In genomic region chr10:110357252-110357780, GRCh38 we compare ENCODE assay signal across 8 cellular contexts. TPM values are rescaled to one million over a fixed set of nuclear protein-coding genes. Genes with fewer than 3 reads are reported as not detected.
DNase-seq lines count a peak whose midpoint lies in the region; ATAC-seq lines count a peak whose summit lies in the region.

No MANE protein-coding gene starts in this region.

- no peaks in the 10 kb centered on the region for H3K9me3 ChIP-seq in CD4-positive, alpha-beta memory T cell (ENCODE audit: control insufficient read depth in 1 of 2, low read length in 2 of 2)

- H3K27ac Mint-ChIP-seq in CD4-positive, alpha-beta memory T cell: peak overlapping the region; percentile 93 to 100 (median 100)

- CTCF ChIA-PET in CD4-positive, alpha-beta memory T cell (lab: Charles Lee; ENCODE audit: partially characterized antibody): interaction anchor here (0.7 to 6.9 kb wide), 4 partner anchors 10 to 190 kb away, joined by 3 to 142 read pairs (median 60); partner anchors contain the start of gene DUSP5

- H3K27me3 ChIP-seq in CD4-positive, alpha-beta memory T cell (ENCODE audit: insufficient read depth, low read length): no peaks in the 10 kb centered on the region

- POLR2A ChIA-PET in CD4-positive, alpha-beta memory T cell (lab: Charles Lee; ENCODE audit: partially characterized antibody): interaction anchor here (0.7 to 5.7 kb wide), 11 partner anchors 9 to 210 kb away, joined by 3 to 113 read pairs (median 5); partner anchors contain the start of genes DUSP5, SMC3 and SMNDC1

- no peaks in the 10 kb centered on the region for H3K27me3 Mint-ChIP-seq in CD4-positive, alpha-beta memory T cell

- peak overlapping the region; percentile 64 to 74 for H3K4me3 ChIP-seq in CD4-positive, alpha-beta memory T cell (ENCODE audit: low read length in 2 of 2)

- ATAC-seq in HG02759 (IDR thresholded peaks at IDR 0.05; ENCODE audit: unreplicated experiment): peak; percentile 17
- ATAC-seq in GM18870 (IDR thresholded peaks at IDR 0.05; ENCODE audit: unreplicated experiment): no peak

- peaks cover 0 to 3% (median 0%) of the 10 kb centered on the region in 8 donors for H3K9me3 Mint-ChIP-seq in CD4-positive, alpha-beta memory T cell

- H3K4me1 ChIP-seq in CD4-positive, alpha-beta memory T cell (ENCODE audit: insufficient read depth, low read length): peaks cover 53% of the 10 kb centered on the region

- DNase-seq in CD4-positive, alpha-beta memory T cell: peak; percentile 32 to 82 (median 37)
- DNase-seq in activated CD4-positive, alpha-beta T cell treated with anti-CD3 and anti-CD28 coated beads for 1 hour: peak; percentile 41
- peak; percentile 35 for DNase-seq in effector CD4-positive, alpha-beta T cell
- DNase-seq in stimulated activated CD4-positive, alpha-beta T cell treated with anti-CD3 and anti-CD28 coated beads, Interleukin-12 subunit alpha, Interleukin-12 subunit beta, amount 100 ng/mL, for 4 hours: peak; percentile 60
- DNase-seq in C1 segment of cervical spinal cord (lab: John Stamatoyannopoulos, UW) (no peak), OCI-M1 (lab: John Stamatoyannopoulos, UW) (no peak)

- no peaks in the 10 kb centered on the region for H3K36me3 Mint-ChIP-seq in CD4-positive, alpha-beta memory T cell

- peak overlapping the region; percentile 81 for H3K27ac ChIP-seq in CD4-positive, alpha-beta memory T cell (ENCODE audit: low read depth, low read length)

- peaks cover 48 to 64% (median 57%) of the 10 kb centered on the region in 4 donors for H3K4me1 Mint-ChIP-seq in CD4-positive, alpha-beta memory T cell

- intact Hi-C loops in CD4-positive, alpha-beta memory T cell (cut with micrococcal nuclease): no loop called here

- H3K36me3 ChIP-seq in CD4-positive, alpha-beta memory T cell (ENCODE audit: insufficient read depth, low read length): no peaks in the 10 kb centered on the region

- peak overlapping the region; percentile 84 to 95 (median 90) for H3K4me3 Mint-ChIP-seq in CD4-positive, alpha-beta memory T cell

RNA-seq across cellular contexts. Expression of gene SMNDC1, which starts 52.6 kb away (rescaled TPM):
- total RNA-seq in CD4-positive, alpha-beta memory T cell: 10 to 100 TPM; 39.0 to 39.3 TPM
- polyA plus RNA-seq in CD4-positive, alpha-beta memory T cell: 10 to 100 TPM; 11.3 to 22.6 TPM

Comparison
In these comparisons a context has a peak if more than half of its experiments do, and no peak if none do; other contexts are left out.
1. DNase-seq: peak in CD4-positive, alpha-beta memory T cell (5 of 5), activated CD4-positive, alpha-beta T cell treated with anti-CD3 and anti-CD28 coated beads for 1 hour (single experiment), effector CD4-positive, alpha-beta T cell (single experiment) and stimulated activated CD4-positive, alpha-beta T cell treated with anti-CD3 and anti-CD28 coated beads, Interleukin-12 subunit alpha, Interleukin-12 subunit beta, amount 100 ng/mL, for 4 hours (single experiment); none in C1 segment of cervical spinal cord (0 of 14) and OCI-M1 (single experiment).